ENCODE assay signal across 1 cellular context in the genomic region with DNA sequence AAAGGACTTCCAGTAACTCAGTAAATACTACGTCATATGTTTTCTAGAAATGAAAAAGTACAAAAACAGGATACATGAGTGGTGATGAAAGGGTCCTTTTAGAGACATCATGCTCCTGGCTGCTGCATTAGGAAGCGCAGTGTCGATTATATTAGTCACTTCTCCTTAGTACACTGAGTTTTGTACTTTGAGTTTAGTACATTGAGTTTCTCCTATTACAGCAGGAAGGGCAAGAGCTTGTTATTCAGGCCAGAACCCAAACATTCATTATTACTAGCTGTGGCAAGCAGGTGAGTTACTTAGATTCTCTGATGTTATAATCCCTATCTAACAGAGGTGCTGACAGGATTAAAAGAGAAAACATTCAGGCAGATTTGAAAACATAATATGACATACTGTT.
TF ChIP-seq lines count a peak whose summit lies in the region.

No MANE protein-coding gene starts in this region.

TF ChIP-seq in HepG2, 621 proteins besides CTCF, POLR2A, EP300 and RAD21:
- peak; percentile 57; the same call in 1 of the 2 replicates for TF ChIP-seq ZNF652 (CRISPR knock-in tag; IDR thresholded peaks at IDR 0.05; ENCODE audit: borderline replicate concordance, low read depth)
- no peak for TF ChIP-seq IKZF4 (CRISPR knock-in tag; IDR thresholded peaks at IDR 0.05; ENCODE audit: borderline replicate concordance, low read depth, not compliant biosample characterization)
- TF ChIP-seq, protein P1, sequence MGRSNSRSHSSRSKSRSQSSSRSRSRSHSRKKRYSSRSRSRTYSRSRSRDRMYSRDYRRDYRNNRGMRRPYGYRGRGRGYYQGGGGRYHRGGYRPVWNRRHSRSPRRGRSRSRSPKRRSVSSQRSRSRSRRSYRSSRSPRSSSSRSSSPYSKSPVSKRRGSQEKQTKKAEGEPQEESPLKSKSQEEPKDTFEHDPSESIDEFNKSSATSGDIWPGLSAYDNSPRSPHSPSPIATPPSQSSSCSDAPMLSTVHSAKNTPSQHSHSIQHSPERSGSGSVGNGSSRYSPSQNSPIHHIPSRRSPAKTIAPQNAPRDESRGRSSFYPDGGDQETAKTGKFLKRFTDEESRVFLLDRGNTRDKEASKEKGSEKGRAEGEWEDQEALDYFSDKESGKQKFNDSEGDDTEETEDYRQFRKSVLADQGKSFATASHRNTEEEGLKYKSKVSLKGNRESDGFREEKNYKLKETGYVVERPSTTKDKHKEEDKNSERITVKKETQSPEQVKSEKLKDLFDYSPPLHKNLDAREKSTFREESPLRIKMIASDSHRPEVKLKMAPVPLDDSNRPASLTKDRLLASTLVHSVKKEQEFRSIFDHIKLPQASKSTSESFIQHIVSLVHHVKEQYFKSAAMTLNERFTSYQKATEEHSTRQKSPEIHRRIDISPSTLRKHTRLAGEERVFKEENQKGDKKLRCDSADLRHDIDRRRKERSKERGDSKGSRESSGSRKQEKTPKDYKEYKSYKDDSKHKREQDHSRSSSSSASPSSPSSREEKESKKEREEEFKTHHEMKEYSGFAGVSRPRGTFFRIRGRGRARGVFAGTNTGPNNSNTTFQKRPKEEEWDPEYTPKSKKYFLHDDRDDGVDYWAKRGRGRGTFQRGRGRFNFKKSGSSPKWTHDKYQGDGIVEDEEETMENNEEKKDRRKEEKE (IDR thresholded peaks at IDR 0.05), result no peak
